In genomic region chr22:50208430-50208938, GRCh38 we compare ENCODE assay signal across 26 cellular contexts.
"Had no signal": no experiment of that assay in that cellular context is flagged by ENCODE, and none has a peak within 500 bp of the region (broad histone marks: within the 10 kb centered on the region; RNA-seq: fewer than 3 reads in every experiment).

No MANE protein-coding gene starts in this region.

- ATAC-seq: body of pancreas had no signal

- DNase-seq: activated CD4-positive, alpha-beta T cell treated with anti-CD3 and anti-CD28 coated beads for 4 hours; activated CD4-positive, alpha-beta T cell treated with anti-CD3 and anti-CD28 coated beads, Interleukin-2, amount 50 U/mL, for 4 hours; activated CD8-positive, alpha-beta memory T cell treated with anti-CD3 and anti-CD28 coated beads, Interleukin-2, amount 50 U/mL, for 48 hours; activated CD8-positive, alpha-beta T cell treated with anti-CD3 and anti-CD28 coated beads, Interleukin-2, amount 10 ng/mL, durations not matched to agents 7 days and 5 days; activated effector memory CD4-positive, alpha-beta T cell treated with anti-CD3 and anti-CD28 coated beads, Interleukin-2, amount 50 U/mL, for 16 hours; activated naive CD4-positive, alpha-beta T cell treated with Interleukin-2 at 50 U/mL for 16 hours; activated naive CD8-positive, alpha-beta T cell treated with anti-CD3 and anti-CD28 coated beads, Interleukin-2, amount 50 U/mL, for 24 hours; activated T-cell treated with anti-CD3 and anti-CD28 coated beads, Interleukin-2, amount 50 U/mL, for 1 hour; amniotic stem cell; central memory CD4-positive, alpha-beta T cell; MM.1S; NCI-H1105; NCI-H1436; NCI-H1694 treated with DMSO at 0.1 percent for 48 hours; NCI-H2029 treated with DMSO at 0.1 percent for 48 hours; NCI-H510A treated with DMSO at 0.1 percent for 48 hours; NCI-H69; NK-92 treated with Interleukin-12 subunit alpha and Interleukin-12 subunit beta, amount 100 ng/mL, for 24 hours; Peyer's patch; SHP77 treated with DMSO at 0.1 percent for 48 hours; T-helper 9 cell had no signal

- H3K9me3 Mint-ChIP-seq: activated B cell treated with CpG ODN at 0.5 μM for 24 hours; activated naive CD4-positive, alpha-beta T cell treated with anti-CD3 and anti-CD28 coated beads, Interleukin-2, amount 50 U/mL, for 72 hours; activated naive CD8-positive, alpha-beta T cell treated with anti-CD3 and anti-CD28 coated beads, Interleukin-2, amount 50 U/mL, for 24 hours; T-helper 1 cell treated with Interleukin-12 subunit alpha and Interleukin-12 subunit beta and Interleukin-4 antibody, amounts not matched to agents 30 μg/mL and 1 μg/mL, for 36 hours had no signal

- H3K27ac ChIP-seq: ascending aorta, body of pancreas had no signal

- H3K27me3 Mint-ChIP-seq: activated B cell treated with CpG ODN at 0.5 μM for 24 hours; activated naive CD8-positive, alpha-beta T cell treated with anti-CD3 and anti-CD28 coated beads, Interleukin-2, amount 50 U/mL, for 24 hours had no signal

- H3K4me3 Mint-ChIP-seq: activated B cell treated with CpG ODN at 0.5 μM for 24 hours; activated CD8-positive, alpha-beta T cell treated with anti-CD3 and anti-CD28 coated beads, Interleukin-2, amount 10 ng/mL, durations not matched to agents 7 days and 5 days; activated naive CD8-positive, alpha-beta T cell treated with anti-CD3 and anti-CD28 coated beads, Interleukin-2, amount 50 U/mL, for 24 hours; T-helper 1 cell treated with Interleukin-12 subunit alpha and Interleukin-12 subunit beta and Interleukin-4 antibody, amounts not matched to agents 30 μg/mL and 1 μg/mL, for 36 hours had no signal

- H3K36me3 Mint-ChIP-seq: activated naive CD4-positive, alpha-beta T cell treated with anti-CD3 and anti-CD28 coated beads, Interleukin-2, amount 50 U/mL, for 72 hours had no signal

- H3K27ac Mint-ChIP-seq: activated CD8-positive, alpha-beta T cell treated with anti-CD3 and anti-CD28 coated beads, Interleukin-2, amount 10 ng/mL, durations not matched to agents 7 days and 5 days; activated naive CD4-positive, alpha-beta T cell treated with anti-CD3 and anti-CD28 coated beads, Interleukin-2, amount 50 U/mL, for 72 hours; activated naive CD8-positive, alpha-beta T cell treated with anti-CD3 and anti-CD28 coated beads, Interleukin-2, amount 50 U/mL, for 24 hours; T-helper 1 cell treated with Interleukin-12 subunit alpha and Interleukin-12 subunit beta and Interleukin-4 antibody, amounts not matched to agents 30 μg/mL and 1 μg/mL, for 36 hours had no signal
